Comparison of ENCODE assay signal across 20 cellular contexts in the genomic region with DNA sequence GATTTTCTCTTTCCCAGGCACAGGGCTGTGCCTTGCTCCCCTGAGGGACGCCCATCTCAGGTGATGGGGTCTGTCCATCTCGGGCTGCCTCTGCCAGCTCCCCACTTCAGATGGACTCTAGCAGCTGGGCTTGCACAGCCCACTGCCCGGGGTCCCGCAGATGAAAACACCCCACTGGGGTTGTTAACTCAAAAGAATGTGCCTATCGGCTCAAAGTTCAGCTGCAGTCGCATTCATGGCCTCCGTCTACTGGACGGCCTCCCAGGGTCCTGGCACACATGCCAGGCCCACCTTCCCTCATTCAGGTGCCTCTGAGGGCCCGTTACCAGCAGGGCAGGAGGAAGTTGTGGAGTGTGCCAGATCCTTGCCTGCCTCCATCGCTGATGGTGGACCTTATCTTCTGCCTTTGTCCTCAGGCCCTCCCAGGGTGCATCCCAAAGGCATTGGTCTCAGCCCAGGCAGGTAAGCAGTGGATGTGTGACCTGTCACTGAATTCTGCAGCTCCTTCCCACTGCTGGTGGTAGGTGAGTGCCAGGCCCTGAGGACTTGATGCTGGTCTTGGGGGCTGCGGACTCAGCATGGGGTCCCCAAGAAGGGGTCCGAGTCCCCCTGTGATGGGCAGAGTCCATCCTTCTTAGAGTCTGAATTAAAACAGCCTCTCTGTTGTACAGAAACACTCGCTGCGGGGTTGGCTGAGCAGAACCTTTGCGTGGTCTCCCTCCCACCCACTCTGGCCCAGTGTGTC.
"Had no signal": no experiment of that assay in that cellular context is flagged by ENCODE, and none has a peak within 500 bp of the region (broad histone marks: within the 10 kb centered on the region; RNA-seq: fewer than 3 reads in every experiment).

No MANE protein-coding gene starts in this region.

- H3K9me3 ChIP-seq: esophagus squamous epithelium, gastroesophageal sphincter, suprapubic skin, thyroid gland had no signal

- H3K36me3 Mint-ChIP-seq: immature natural killer cell; naive thymus-derived CD4-positive, alpha-beta T cell; stimulated activated effector memory CD8-positive, alpha-beta T cell treated with anti-CD3 and anti-CD28 coated beads, Interleukin-12 subunit alpha, Interleukin-12 subunit beta, amount 100 ng/mL, for 72 hours; type B pancreatic cell had no signal

- ATAC-seq: gastroesophageal sphincter; left colon; left ventricle myocardium superior; naive thymus-derived CD4-positive, alpha-beta T cell; stimulated activated effector memory CD8-positive, alpha-beta T cell treated with anti-CD3 and anti-CD28 coated beads, Interleukin-12 subunit alpha, Interleukin-12 subunit beta, amount 100 ng/mL, for 72 hours; stimulated activated naive CD8-positive, alpha-beta T cell treated with anti-CD3 and anti-CD28 coated beads, Interleukin-15, Interleukin-2, amounts not matched to agents 100 U/mL and 50 U/mL, for 24 hours had no signal

- H3K27me3 ChIP-seq: thyroid gland had no signal

- H3K27ac ChIP-seq: esophagus squamous epithelium, gastroesophageal sphincter, suprapubic skin, thyroid gland had no signal

- H3K4me3 ChIP-seq: esophagus squamous epithelium, gastroesophageal sphincter, lung, suprapubic skin, thyroid gland had no signal

- DNase-seq: effector memory CD4-positive, alpha-beta T cell; esophagus squamous epithelium; foreskin fibroblast; glutamatergic neuron; immature natural killer cell; left colon; left ventricle myocardium superior; mesenchymal stem cell; naive thymus-derived CD4-positive, alpha-beta T cell; stimulated activated CD4-positive, alpha-beta T cell treated with anti-CD3 and anti-CD28 coated beads, Interleukin-4, amount 100 ng/mL, for 1 hour; stimulated activated CD8-positive, alpha-beta memory T cell treated with anti-CD3 and anti-CD28 coated beads, Interleukin-4, amount 100 ng/mL, for 48 hours; stimulated activated naive CD8-positive, alpha-beta T cell treated with anti-CD3 and anti-CD28 coated beads, Interleukin-15, Interleukin-2, amounts not matched to agents 100 U/mL and 50 U/mL, for 24 hours; thyroid gland had no signal

- FAIRE-seq: urothelium cell line had no signal

- H3K4me1 Mint-ChIP-seq: central memory CD8-positive, alpha-beta T cell; immature natural killer cell; naive thymus-derived CD4-positive, alpha-beta T cell; stimulated activated effector memory CD8-positive, alpha-beta T cell treated with anti-CD3 and anti-CD28 coated beads, Interleukin-12 subunit alpha, Interleukin-12 subunit beta, amount 100 ng/mL, for 72 hours had no signal

- H3K9me3 Mint-ChIP-seq: central memory CD8-positive, alpha-beta T cell; immature natural killer cell; type B pancreatic cell had no signal

- H3K36me3 ChIP-seq: esophagus squamous epithelium, gastroesophageal sphincter, suprapubic skin, thyroid gland had no signal

- H3K4me1 ChIP-seq: suprapubic skin, thyroid gland had no signal

- H3K27me3 Mint-ChIP-seq: type B pancreatic cell had no signal

- H3K27ac Mint-ChIP-seq: stimulated activated effector memory CD8-positive, alpha-beta T cell treated with anti-CD3 and anti-CD28 coated beads, Interleukin-12 subunit alpha, Interleukin-12 subunit beta, amount 100 ng/mL, for 72 hours; type B pancreatic cell had no signal

- H3K4me3 Mint-ChIP-seq: central memory CD8-positive, alpha-beta T cell; immature natural killer cell; naive thymus-derived CD4-positive, alpha-beta T cell; stimulated activated effector memory CD8-positive, alpha-beta T cell treated with anti-CD3 and anti-CD28 coated beads, Interleukin-12 subunit alpha, Interleukin-12 subunit beta, amount 100 ng/mL, for 72 hours; type B pancreatic cell had no signal
